In genomic region chrX:17022205-17022604, GRCh38 we compare ENCODE assay signal across 13 cellular contexts.
DNase-seq lines count a peak whose midpoint lies in the region; ATAC-seq, FAIRE-seq and TF ChIP-seq lines count a peak whose summit lies in the region.
"Had no signal": no experiment of that assay in that cellular context is flagged by ENCODE, and none has a peak within 500 bp of the region (broad histone marks: within the 10 kb centered on the region; RNA-seq: fewer than 3 reads in every experiment).

No MANE protein-coding gene starts in this region.

- TF ChIP-seq CTCF in astrocyte of the spinal cord (IDR thresholded peaks at IDR 0.05; ENCODE audit: low read depth, low read length): no peak

- no peak overlapping the region for H2AFZ ChIP-seq in Karpas-422 (ENCODE audit: low read length)

- H4K20me1 ChIP-seq in Karpas-422 (ENCODE audit: insufficient read depth, low read depth, low read length): no peaks in the 10 kb centered on the region

- H3K9me3 ChIP-seq in Karpas-422 (ENCODE audit: low read length): no peaks in the 10 kb centered on the region

- H3K79me2 ChIP-seq in Karpas-422 (ENCODE audit: low read length): no peaks in the 10 kb centered on the region

- peak; percentile 17 for FAIRE-seq in islet of Langerhans (lab: Jason Lieb, UNC)

- H3K9ac ChIP-seq in Karpas-422 (ENCODE audit: low read length): no peak overlapping the region

- DNase-seq in EH (ENCODE audit: low read depth) (peak; percentile 62), NCI-H2107 treated with DMSO at 0.1 percent for 48 hours (lab: John Stamatoyannopoulos, UW; ENCODE audit: unreplicated experiment) (peak; percentile 85), astrocyte of the spinal cord (ENCODE audit: low read depth, low spot score) (peak; percentile 72), Karpas-422 (no peak)
- no peak for DNase-seq in stimulated activated CD8-positive, alpha-beta memory T cell treated with anti-CD3 and anti-CD28 coated beads, Interleukin-4, amount 100 ng/mL, for 48 hours
- DNase-seq in stimulated activated CD4-positive, alpha-beta T cell treated with anti-CD3 and anti-CD28 coated beads, Interleukin-2, amount 100 ng/mL, for 24 hours: no peak
- DNase-seq: activated naive CD8-positive, alpha-beta T cell treated with anti-CD3 and anti-CD28 coated beads for 36 hours; endodermal cell; Kasumi-1; retina; SHP77 treated with DMSO at 0.1 percent for 48 hours had no signal

- in situ Hi-C loops in astrocyte of the spinal cord (cut with HindIII; ENCODE audit: low sequenced_read_pairs): no loop called here

- no peaks in the 10 kb centered on the region for H3K36me3 ChIP-seq in Karpas-422 (ENCODE audit: insufficient read depth, low read length)

- H3K4me3 ChIP-seq in astrocyte of the spinal cord (ENCODE audit: low read depth, low read length): no peak overlapping the region
- H3K4me3 ChIP-seq in Karpas-422 (ENCODE audit: low read length): no peak overlapping the region

- no peak overlapping the region for H3K27ac ChIP-seq in Karpas-422 (ENCODE audit: low read length)

- no peaks in the 10 kb centered on the region for H3K27me3 ChIP-seq in Karpas-422 (ENCODE audit: low read length)

- no peak overlapping the region for H3K4me2 ChIP-seq in Karpas-422 (ENCODE audit: low read depth, low read length, poor library complexity, severe bottlenecking)

- H3K4me1 ChIP-seq in Karpas-422 (ENCODE audit: low read length): no peaks in the 10 kb centered on the region

- no peaks in the 10 kb centered on the region for H3K9me2 ChIP-seq in Karpas-422 (replicated peaks; ENCODE audit: insufficient read depth, low read length)

- ATAC-seq in HG03354 (IDR thresholded peaks at IDR 0.05; ENCODE audit: poor library complexity, severe bottlenecking, unreplicated experiment): no peak

Comparison
In these comparisons a context has a peak if more than half of its experiments do, and no peak if none do; other contexts are left out.
1. DNase-seq: peak in EH (single experiment), NCI-H2107 treated with DMSO at 0.1 percent for 48 hours (single experiment) and astrocyte of the spinal cord (single experiment); none in stimulated activated CD8-positive, alpha-beta memory T cell treated with anti-CD3 and anti-CD28 coated beads, Interleukin-4, amount 100 ng/mL, for 48 hours (single experiment), Karpas-422 (single experiment) and stimulated activated CD4-positive, alpha-beta T cell treated with anti-CD3 and anti-CD28 coated beads, Interleukin-2, amount 100 ng/mL, for 24 hours (0 of 2).